Comparison of ENCODE assay signal across 1 cellular context in genomic region chr4:158768577-158769174, GRCh38.
A peak's percentile ranks its signal among the peaks of the same experiment; 100 is the strongest.
TF ChIP-seq lines count a peak whose summit lies in the region.

Gene FNIP2 (plus strand): TSS chr4:158769026. CDS start chr4:158769213, 187 bp downstream.

TF ChIP-seq in K562, 482 proteins besides CTCF, POLR2A, EP300 and RAD21 (continued from another document):
- TF ChIP-seq E2F3 (CRISPR knock-in tag; IDR thresholded peaks at IDR 0.05), result peak; percentile 64; the same call in 1 of the 2 replicates
- TF ChIP-seq ZNF592 (IDR thresholded peaks at IDR 0.05), result peak; percentile 82
- peak; percentile 74; the same call in 1 of the 2 replicates for TF ChIP-seq ZBTB1 (CRISPR knock-in tag; IDR thresholded peaks at IDR 0.05; ENCODE audit: borderline replicate concordance, low read depth)
- peak; percentile 54; the same call in 1 of the 2 replicates for TF ChIP-seq MYC (IDR thresholded peaks at IDR 0.05; ENCODE audit: low read depth, low read length)
- TF ChIP-seq MYC (CRISPR knock-in tag; IDR thresholded peaks at IDR 0.05; ENCODE audit: borderline replicate concordance, low read depth), result no peak
- peak; percentile 93 for TF ChIP-seq VEZF1 (CRISPR knock-in tag; IDR thresholded peaks at IDR 0.05)
- TF ChIP-seq E2F6 (IDR thresholded peaks at IDR 0.05; ENCODE audit: borderline replicate concordance in 1 of 2, extremely low read depth in 1 of 2, insufficient read depth in 1 of 2, insufficient read length in 1 of 2, low read depth in 1 of 2, low read length in 1 of 2, poor library complexity in 1 of 2, severe bottlenecking in 1 of 2), result peak; percentile 87 to 98
- peak; percentile 56 for TF ChIP-seq SOX6 (IDR thresholded peaks at IDR 0.05)
- 0 out of 2 replicates have a peak, but pooled peaks have one; percentile 28 for TF ChIP-seq ATF4 (CRISPR knock-in tag; IDR thresholded peaks at IDR 0.05)
- no peak for TF ChIP-seq RBM39 (optimal IDR thresholded peaks at IDR 0.05; ENCODE audit: low read depth, low read length)
- TF ChIP-seq ZNF197 (CRISPR knock-in tag; IDR thresholded peaks at IDR 0.05; ENCODE audit: low read depth), result 0 out of 2 replicates have a peak, but pooled peaks have one; percentile 45
- peak; percentile 52; the same call in 1 of the 2 replicates for TF ChIP-seq ZBTB9 (CRISPR knock-in tag; IDR thresholded peaks at IDR 0.05)
- TF ChIP-seq PHF8 (IDR thresholded peaks at IDR 0.05; ENCODE audit: borderline replicate concordance, low read length), result peak; percentile 75; the same call in 1 of the 2 replicates
- no peak for TF ChIP-seq ZBED1 (IDR thresholded peaks at IDR 0.05)
- peak; percentile 56; the same call in 1 of the 2 replicates for TF ChIP-seq ZNF431 (CRISPR knock-in tag; IDR thresholded peaks at IDR 0.05)
- no peak for TF ChIP-seq POLR2AphosphoS2 (IDR thresholded peaks at IDR 0.05; ENCODE audit: low read length)
- no peak for TF ChIP-seq ADNP (tag; IDR thresholded peaks at IDR 0.05)
- TF ChIP-seq CHCHD3 (CRISPR knock-in tag; IDR thresholded peaks at IDR 0.05), result 0 out of 2 replicates have a peak, but pooled peaks have one; percentile 13
- TF ChIP-seq UBTF (IDR thresholded peaks at IDR 0.05; ENCODE audit: borderline replicate concordance in 1 of 2, low read depth in 2 of 2, low read length in 2 of 2), result peak; percentile 63 to 75; a peak in 2 of 4 replicates
- no peak for TF ChIP-seq TCFL5 (CRISPR knock-in tag; conservative IDR thresholded peaks at IDR 0.05)
- TF ChIP-seq RB1 (IDR thresholded peaks at IDR 0.05; ENCODE audit: low read depth), result peak; percentile 88
- TF ChIP-seq GMEB1 (CRISPR knock-in tag; IDR thresholded peaks at IDR 0.05), result peak; percentile 65
- peak; percentile 86 for TF ChIP-seq SMAD4 (CRISPR knock-in tag; conservative IDR thresholded peaks at IDR 0.05)
- TF ChIP-seq FOSL1 (tag; conservative IDR thresholded peaks at IDR 0.05), result peak; percentile 50; the same call in 1 of the 2 replicates
- peak; percentile 21; the same call in 1 of the 2 replicates for TF ChIP-seq E2F1 (CRISPR knock-in tag; IDR thresholded peaks at IDR 0.05)
- no peak for TF ChIP-seq HDAC8 (tag; IDR thresholded peaks at IDR 0.05)
- TF ChIP-seq BHLHE40 (IDR thresholded peaks at IDR 0.05; ENCODE audit: low read length), result peak; percentile 50; the same call in 1 of the 2 replicates
- TF ChIP-seq RHOXF2B (CRISPR knock-in tag; conservative IDR thresholded peaks at IDR 0.05), result 0 out of 2 replicates have a peak, but pooled peaks have one; percentile 43
- peak; percentile 88 for TF ChIP-seq POLR2G (IDR thresholded peaks at IDR 0.05; ENCODE audit: low read depth, low read length)
- peak; percentile 75 for TF ChIP-seq KDM5B (IDR thresholded peaks at IDR 0.05; ENCODE audit: insufficient replicate concordance, low read depth, low read length)
- no peak for TF ChIP-seq RAD51 (IDR thresholded peaks at IDR 0.05; ENCODE audit: borderline replicate concordance, low read depth)
